ENCODE assay signal across 15 cellular contexts in the genomic region with DNA sequence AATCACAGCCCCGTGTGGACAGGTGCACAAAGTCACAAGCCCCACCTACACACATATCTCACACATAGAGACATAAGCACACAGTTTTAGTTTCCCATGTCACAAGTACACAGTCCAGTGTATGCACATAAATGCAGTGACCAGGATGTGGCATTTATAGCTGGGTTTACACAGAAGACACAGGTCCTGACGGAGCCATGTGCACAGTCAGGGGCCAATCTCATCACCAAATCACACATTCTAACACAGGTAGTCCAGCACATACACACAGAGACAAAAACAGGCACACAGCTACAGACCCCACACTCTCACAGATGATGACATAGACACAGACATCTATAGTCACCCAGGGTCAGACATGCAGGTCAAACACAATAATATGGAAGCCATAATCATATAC. TPM values are rescaled to one million over a fixed set of nuclear protein-coding genes. Genes with fewer than 3 reads are reported as not detected.
DNase-seq lines count a peak whose midpoint lies in the region; ATAC-seq and TF ChIP-seq lines count a peak whose summit lies in the region.
"Had no signal": no experiment of that assay in that cellular context is flagged by ENCODE, and none has a peak within 500 bp of the region (broad histone marks: within the 10 kb centered on the region; RNA-seq: fewer than 3 reads in every experiment).

No MANE protein-coding gene starts in this region.

- H2AFZ ChIP-seq in GM23248: no peak overlapping the region

- no peaks in the 10 kb centered on the region for H3K4me1 Mint-ChIP-seq in activated T-helper 1 cell treated with anti-CD3 and anti-CD28 coated beads, Interleukin-12 subunit alpha, Interleukin-12 subunit beta, Interleukin-2, Interleukin-4 antibody, amounts not matched to agents 30 ng/mL and 10 ng/mL and 1 ng/mL, durations not matched to agents 14 hours and 24 hours and 36 hours (ENCODE audit: low read depth)

- H3K27me3 Mint-ChIP-seq in activated T-helper 1 cell treated with anti-CD3 and anti-CD28 coated beads, Interleukin-12 subunit alpha, Interleukin-12 subunit beta, Interleukin-2, Interleukin-4 antibody, amounts not matched to agents 30 ng/mL and 10 ng/mL and 1 ng/mL, durations not matched to agents 14 hours and 24 hours and 36 hours (ENCODE audit: insufficient read depth): no peaks in the 10 kb centered on the region
- H3K27me3 Mint-ChIP-seq: activated naive CD8-positive, alpha-beta T cell treated with anti-CD3 and anti-CD28 coated beads for 36 hours; CD8-positive, alpha-beta memory T cell; dendritic cell treated with granulocyte-macrophage colony-stimulating factor and Interleukin-4, amounts not matched to agents 40 ng/mL and 50 ng/mL, for 4 days had no signal

- H3K4me2 ChIP-seq in GM23248 (ENCODE audit: unreplicated experiment): peak overlapping the region; percentile 93

- H3K27me3 ChIP-seq in GM23248 (replicated peaks; ENCODE audit: insufficient read depth) (no peaks in the 10 kb centered on the region), adipocyte (replicated peaks; ENCODE audit: control insufficient read depth, insufficient read depth, low read length) (no peaks in the 10 kb centered on the region), skeletal muscle tissue (ENCODE audit: control insufficient read depth in 3 of 3, insufficient read depth in 3 of 3, low read length in 3 of 3) (no peaks in the 10 kb centered on the region)

- peaks cover 40% of the 10 kb centered on the region for H3K79me2 ChIP-seq in GM23248 (ENCODE audit: insufficient read depth)

- no peak overlapping the region for H3K4me3 Mint-ChIP-seq in activated T-helper 1 cell treated with anti-CD3 and anti-CD28 coated beads, Interleukin-12 subunit alpha, Interleukin-12 subunit beta, Interleukin-2, Interleukin-4 antibody, amounts not matched to agents 30 ng/mL and 10 ng/mL and 1 ng/mL, durations not matched to agents 14 hours and 24 hours and 36 hours
- H3K4me3 Mint-ChIP-seq: activated naive CD8-positive, alpha-beta T cell treated with anti-CD3 and anti-CD28 coated beads for 36 hours; CD8-positive, alpha-beta memory T cell; dendritic cell treated with granulocyte-macrophage colony-stimulating factor and Interleukin-4, amounts not matched to agents 40 ng/mL and 50 ng/mL, for 4 days; WTC11 had no signal

- H3F3A ChIP-seq in GM23248 (ENCODE audit: insufficient read depth): peaks cover 5% of the 10 kb centered on the region; the same call in 1 of the 2 replicates

- ATAC-seq in HG03521 (IDR thresholded peaks at IDR 0.05; ENCODE audit: unreplicated experiment): no peak
- ATAC-seq: WTC11 had no signal

- intact Hi-C loops in activated T-helper 1 cell treated with anti-CD3 and anti-CD28 coated beads, Interleukin-12 subunit alpha, Interleukin-12 subunit beta, Interleukin-2, Interleukin-4 antibody, amounts not matched to agents 30 ng/mL and 10 ng/mL and 1 ng/mL, durations not matched to agents 14 hours and 24 hours and 36 hours (cut with micrococcal nuclease): no loop called here

- H3K27ac Mint-ChIP-seq in activated T-helper 1 cell treated with anti-CD3 and anti-CD28 coated beads, Interleukin-12 subunit alpha, Interleukin-12 subunit beta, Interleukin-2, Interleukin-4 antibody, amounts not matched to agents 30 ng/mL and 10 ng/mL and 1 ng/mL, durations not matched to agents 14 hours and 24 hours and 36 hours: no peak overlapping the region
- H3K27ac Mint-ChIP-seq: activated naive CD8-positive, alpha-beta T cell treated with anti-CD3 and anti-CD28 coated beads for 36 hours; CD8-positive, alpha-beta memory T cell; dendritic cell treated with granulocyte-macrophage colony-stimulating factor and Interleukin-4, amounts not matched to agents 40 ng/mL and 50 ng/mL, for 4 days; WTC11 had no signal

- WGBS in GM23248 (ENCODE audit: low coverage in 1 of 2, low lambda C conversion rate in 2 of 2, missing lambda C conversion rate in 2 of 2), 2 experiments: 47 to 52% methylated on average over 2 of the region's 2 CpGs

- no peak for TF ChIP-seq CTCF in fibroblast of mammary gland (conservative IDR thresholded peaks at IDR 0.05; ENCODE audit: control insufficient read depth, insufficient read depth, low read depth, low read length)

- no peaks in the 10 kb centered on the region for H4K20me1 ChIP-seq in GM23248 (ENCODE audit: insufficient read depth)

- H3K9me3 ChIP-seq in GM23248 (ENCODE audit: low read depth) (no peaks in the 10 kb centered on the region), adipocyte (ENCODE audit: control insufficient read depth, low read length) (no peaks in the 10 kb centered on the region), skeletal muscle tissue (ENCODE audit: control insufficient read depth in 3 of 3, low read length in 3 of 3) (no peaks in the 10 kb centered on the region)

- DNase-seq in GM23248: no peak
- DNase-seq in adipocyte (ENCODE audit: low read depth): peak; percentile 8
- DNase-seq in fibroblast of mammary gland (ENCODE audit: low read depth): no peak
- no peak for DNase-seq in occipital lobe (lab: John Stamatoyannopoulos, UW)
- DNase-seq in NCI-H2196 (lab: John Stamatoyannopoulos, UW; ENCODE audit: unreplicated experiment): no peak
- DNase-seq in activated T-helper 1 cell treated with anti-CD3 and anti-CD28 coated beads, Interleukin-12 subunit alpha, Interleukin-12 subunit beta, Interleukin-2, Interleukin-4 antibody, amounts not matched to agents 30 ng/mL and 10 ng/mL and 1 ng/mL, durations not matched to agents 14 hours and 24 hours and 36 hours (ENCODE audit: low spot score): no peak
- DNase-seq: activated naive CD8-positive, alpha-beta T cell treated with anti-CD3 and anti-CD28 coated beads for 36 hours; CD8-positive, alpha-beta memory T cell; foreskin melanocyte; NCI-H1417 treated with DMSO at 0.1 percent for 48 hours; NCI-H226 had no signal

- H3K4me1 ChIP-seq in GM23248 (ENCODE audit: insufficient read depth) (peaks cover 17% of the 10 kb centered on the region), adipocyte (ENCODE audit: control insufficient read depth, insufficient read depth, low read length) (peaks cover 30% of the 10 kb centered on the region), skeletal muscle tissue (ENCODE audit: control insufficient read depth in 3 of 3, insufficient read depth in 3 of 3, low read length in 3 of 3) (peaks cover 25 to 40% (median 34%) of the 10 kb centered on the region in 3 donors)

- no peaks in the 10 kb centered on the region for H3K9me2 ChIP-seq in GM23248 (ENCODE audit: insufficient read depth)

- H3K36me3 Mint-ChIP-seq in activated T-helper 1 cell treated with anti-CD3 and anti-CD28 coated beads, Interleukin-12 subunit alpha, Interleukin-12 subunit beta, Interleukin-2, Interleukin-4 antibody, amounts not matched to agents 30 ng/mL and 10 ng/mL and 1 ng/mL, durations not matched to agents 14 hours and 24 hours and 36 hours (ENCODE audit: low read depth): peaks cover 14% of the 10 kb centered on the region

- H3K9me3 Mint-ChIP-seq in activated T-helper 1 cell treated with anti-CD3 and anti-CD28 coated beads, Interleukin-12 subunit alpha, Interleukin-12 subunit beta, Interleukin-2, Interleukin-4 antibody, amounts not matched to agents 30 ng/mL and 10 ng/mL and 1 ng/mL, durations not matched to agents 14 hours and 24 hours and 36 hours: no peaks in the 10 kb centered on the region
- H3K9me3 Mint-ChIP-seq: activated naive CD8-positive, alpha-beta T cell treated with anti-CD3 and anti-CD28 coated beads for 36 hours; CD8-positive, alpha-beta memory T cell; dendritic cell treated with granulocyte-macrophage colony-stimulating factor and Interleukin-4, amounts not matched to agents 40 ng/mL and 50 ng/mL, for 4 days; WTC11 had no signal

- H3K9ac ChIP-seq in GM23248: peak overlapping the region; percentile 100
- H3K9ac ChIP-seq in adipocyte (ENCODE audit: low read length): peak overlapping the region; percentile 96
- no peak overlapping the region for H3K9ac ChIP-seq in skeletal muscle tissue (ENCODE audit: low read depth in 1 of 3, low read length in 3 of 3)

- in situ Hi-C loops in GM23248 (cut with MboI): no loop called here

- H3K27ac ChIP-seq in GM23248 (peak overlapping the region; percentile 89), skeletal muscle tissue (ENCODE audit: low read depth, low read length) (peak overlapping the region; percentile 0)

- H3K36me3 ChIP-seq in GM23248 (ENCODE audit: low read depth) (peaks cover 18% of the 10 kb centered on the region; the same call in 1 of the 2 replicates), adipocyte (ENCODE audit: control insufficient read depth, insufficient read depth, low read length, severe bottlenecking) (peaks cover 28% of the 10 kb centered on the region), skeletal muscle tissue (ENCODE audit: control insufficient read depth in 3 of 3, insufficient read depth in 3 of 3, low read length in 3 of 3) (peaks cover 14 to 19% (median 19%) of the 10 kb centered on the region in 3 donors)

- H3K4me3 ChIP-seq in GM23248 (peak overlapping the region; percentile 88), adipocyte (ENCODE audit: low read length) (peak overlapping the region; percentile 96), fibroblast of mammary gland (ENCODE audit: control insufficient read depth, low read depth, low read length) (peak overlapping the region; percentile 73), skeletal muscle tissue (ENCODE audit: low read length in 3 of 3) (peak overlapping the region; percentile 32 to 77 (median 57))

RNA-seq across cellular contexts. Expression of a gene that starts 2.2 kb away (rescaled TPM):
- total RNA-seq in GM23248 (2014; rRNA removed; shearing (Covaris generic)): 33.4 and 49.7 TPM in 2 replicates
- polyA plus RNA-seq in GM23248 (2016; fragmentation: Nextera tagmentation; extraction: Ambion mirVana): 30.8 and 35.1 TPM in 2 replicates
- total RNA-seq in skeletal muscle tissue (9.4 TPM), occipital lobe (18.2 TPM)
- total RNA-seq in activated T-helper 1 cell treated with anti-CD3 and anti-CD28 coated beads, Interleukin-12 subunit alpha, Interleukin-12 subunit beta, Interleukin-2, Interleukin-4 antibody, amounts not matched to agents 30 ng/mL and 10 ng/mL and 1 ng/mL, durations not matched to agents 14 hours and 24 hours and 36 hours: 18.1 and 20.6 TPM in 2 replicates

RNA-seq across cellular contexts. Expression of a gene that starts 28.4 kb away (rescaled TPM):
- 28.6 and 43.4 TPM in 2 replicates for total RNA-seq in GM23248 (2014; rRNA removed; shearing (Covaris generic))
- 13.4 and 15.2 TPM in 2 replicates for polyA plus RNA-seq in GM23248 (2016; fragmentation: Nextera tagmentation; extraction: Ambion mirVana)
- total RNA-seq in skeletal muscle tissue (19.3 TPM), occipital lobe (28.2 TPM)
- total RNA-seq in activated T-helper 1 cell treated with anti-CD3 and anti-CD28 coated beads, Interleukin-12 subunit alpha, Interleukin-12 subunit beta, Interleukin-2, Interleukin-4 antibody, amounts not matched to agents 30 ng/mL and 10 ng/mL and 1 ng/mL, durations not matched to agents 14 hours and 24 hours and 36 hours: 38.4 and 41.6 TPM in 2 replicates

RNA-seq across cellular contexts. Expression of a gene that starts 28.6 kb away (rescaled TPM):
- total RNA-seq in GM23248 (2014; rRNA removed; shearing (Covaris generic)): 19.9 and 24.7 TPM in 2 replicates
- polyA plus RNA-seq in GM23248 (2016; fragmentation: Nextera tagmentation; extraction: Ambion mirVana): 8.5 and 10.4 TPM in 2 replicates
- 6.8 TPM for total RNA-seq in skeletal muscle tissue
- total RNA-seq in occipital lobe: 10.0 TPM
- 8.7 and 9.9 TPM in 2 replicates for total RNA-seq in activated T-helper 1 cell treated with anti-CD3 and anti-CD28 coated beads, Interleukin-12 subunit alpha, Interleukin-12 subunit beta, Interleukin-2, Interleukin-4 antibody, amounts not matched to agents 30 ng/mL and 10 ng/mL and 1 ng/mL, durations not matched to agents 14 hours and 24 hours and 36 hours

Comparison
In these comparisons a context has a peak if more than half of its experiments do, and no peak if none do; other contexts are left out.
1. H3K9ac ChIP-seq: peak in GM23248 (single experiment) and adipocyte (single experiment); none in skeletal muscle tissue (0 of 3).
2. Peak in every context shown above with its lines, with median percentiles within 50 percentile points of each other: H3K4me3 ChIP-seq.